8 cellular contexts compared by ENCODE assay signal in the genomic region with DNA sequence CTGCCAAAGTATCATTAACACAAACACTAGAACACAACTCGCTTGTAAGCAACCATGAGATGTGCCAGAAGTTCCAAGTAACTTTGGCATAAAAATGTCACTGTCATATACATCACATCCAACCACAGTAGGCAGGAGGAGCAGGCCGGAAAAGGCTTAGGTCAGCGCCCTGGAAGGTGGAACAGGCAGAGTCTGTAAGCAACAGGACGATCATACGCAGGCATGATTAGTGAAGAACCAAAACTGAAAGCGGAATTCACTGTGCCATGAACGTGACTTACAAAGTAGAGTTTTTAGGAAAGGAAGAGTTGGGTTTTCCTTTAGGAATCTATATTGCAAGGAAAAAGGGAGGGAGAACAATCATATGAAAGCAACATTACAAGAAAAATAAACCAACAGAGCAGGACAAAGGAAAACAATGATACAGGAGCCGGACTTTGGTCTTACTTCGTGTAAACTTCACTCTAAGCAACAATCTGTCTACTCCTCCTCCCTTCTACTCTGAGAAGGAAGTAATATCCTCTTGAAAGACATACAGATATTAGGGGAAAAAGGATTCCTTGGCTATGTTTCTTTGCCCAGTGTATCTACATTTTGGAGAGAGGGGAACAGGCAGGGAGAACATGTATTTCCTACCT. TPM values are rescaled to one million over a fixed set of nuclear protein-coding genes. Genes with fewer than 3 reads are reported as not detected.
DNase-seq lines count a peak whose midpoint lies in the region; ATAC-seq, FAIRE-seq and TF ChIP-seq lines count a peak whose summit lies in the region.

No MANE protein-coding gene starts in this region.

- ATAC-seq in Right ventricle myocardium inferior (peak; percentile 59), GM19463 (IDR thresholded peaks at IDR 0.05; ENCODE audit: unreplicated experiment) (no peak)

- dilution Hi-C loops in endothelial cell of umbilical vein (cut with MboI; ENCODE audit: extremely low pct_ligation_motif_present, low sequenced_read_pairs): no loop called here

- H4K20me1 ChIP-seq in endothelial cell of umbilical vein (replicated peaks; ENCODE audit: control insufficient read depth, extremely low read depth, insufficient read depth, low read length): peaks cover 16% of the 10 kb centered on the region

- H3K36me3 ChIP-seq in endothelial cell of umbilical vein (ENCODE audit: control insufficient read depth in 2 of 2, extremely low read depth in 1 of 2, insufficient read depth in 2 of 2, low read length in 2 of 2) (peaks cover 24 to 26% of the 10 kb centered on the region in 2 experiments), muscle layer of colon (ENCODE audit: insufficient read depth, low read length) (peaks cover 32% of the 10 kb centered on the region), uterus (no peaks in the 10 kb centered on the region)

- no peak overlapping the region for H2AFZ ChIP-seq in endothelial cell of umbilical vein (ENCODE audit: low read depth, low read length)

- peak; percentile 54 for DNase-seq in Right ventricle myocardium inferior (ENCODE audit: missing footprints)
- DNase-seq in cardiac septum (ENCODE audit: low spot score): no peak
- DNase-seq in endothelial cell of umbilical vein (ENCODE audit: low read depth, low spot score): peak; percentile 67
- DNase-seq in uterus: peak in 1 of 2 donors; percentile 50
- DNase-seq in NCI-H2227 treated with DMSO at 0.1 percent for 48 hours (lab: John Stamatoyannopoulos, UW): no peak
- DNase-seq in cortex of kidney (lab: John Stamatoyannopoulos, UW): no peak

- H3K9ac ChIP-seq in endothelial cell of umbilical vein (replicated peaks; ENCODE audit: extremely low read depth, insufficient read depth, low read length): peak overlapping the region; percentile 50
- H3K9ac ChIP-seq in muscle layer of colon (ENCODE audit: low read length): peak overlapping the region; percentile 46

- H3K27me3 ChIP-seq in endothelial cell of umbilical vein (ENCODE audit: control insufficient read depth in 2 of 2, insufficient read depth in 2 of 2, low read length in 2 of 2): no peaks in the 10 kb centered on the region
- no peaks in the 10 kb centered on the region for H3K27me3 ChIP-seq in muscle layer of colon (ENCODE audit: control insufficient read depth in 1 of 2, insufficient read depth in 2 of 2, low read length in 2 of 2)
- no peaks in the 10 kb centered on the region for H3K27me3 ChIP-seq in uterus

- H3K4me1 ChIP-seq in endothelial cell of umbilical vein (ENCODE audit: control insufficient read depth, extremely low read depth, insufficient read depth, low read length) (peaks cover 11% of the 10 kb centered on the region), muscle layer of colon (ENCODE audit: insufficient read depth, low read length) (peaks cover 24% of the 10 kb centered on the region), uterus (peaks cover 0 to 10% of the 10 kb centered on the region in 2 donors)

- H3K9me1 ChIP-seq in endothelial cell of umbilical vein (replicated peaks; ENCODE audit: control insufficient read depth, extremely low read depth, insufficient read depth, low read length): no peaks in the 10 kb centered on the region

- TF ChIP-seq POLR2A in endothelial cell of umbilical vein (IDR thresholded peaks at IDR 0.05; ENCODE audit: low read depth, low read length): no peak
- TF ChIP-seq POLR2A in uterus (IDR thresholded peaks at IDR 0.05): peak in 1 of 2 donors; percentile 4

- H3K79me2 ChIP-seq in endothelial cell of umbilical vein (ENCODE audit: control insufficient read depth, insufficient read depth, low read length): peaks cover 74% of the 10 kb centered on the region

- POLR2A ChIA-PET in endothelial cell of umbilical vein (lab: Charles Lee): no interaction called here

- peak overlapping the region in 1 of 3 experiments; percentile 7 for H3K4me3 ChIP-seq in endothelial cell of umbilical vein (replicated peaks in 1 of 3; ENCODE audit: insufficient read depth in 1 of 3, low read depth in 1 of 3, low read length in 3 of 3)
- H3K4me3 ChIP-seq in muscle layer of colon (ENCODE audit: low read depth in 1 of 2, low read length in 2 of 2): peak overlapping the region in 1 of 2 donors; percentile 41
- H3K4me3 ChIP-seq in uterus: no peak overlapping the region

- H3K27ac ChIP-seq in endothelial cell of umbilical vein (ENCODE audit: insufficient read depth, low read depth, low read length) (peak overlapping the region; percentile 46), muscle layer of colon (ENCODE audit: low read depth, low read length) (no peak overlapping the region), uterus (peak overlapping the region; percentile 56 to 77)

- H3K9me3 ChIP-seq in endothelial cell of umbilical vein (replicated peaks; ENCODE audit: control insufficient read depth, insufficient read depth, low read length) (no peaks in the 10 kb centered on the region), muscle layer of colon (ENCODE audit: low read length) (no peaks in the 10 kb centered on the region), uterus (no peaks in the 10 kb centered on the region)

- H3K4me2 ChIP-seq in endothelial cell of umbilical vein (ENCODE audit: insufficient read depth, low read length): peak overlapping the region; percentile 66

- peak; percentile 66 for FAIRE-seq in endothelial cell of umbilical vein (lab: Jason Lieb, UNC)

- CTCF ChIA-PET in endothelial cell of umbilical vein (lab: Charles Lee): no interaction called here

- intact Hi-C loops in Right ventricle myocardium inferior (cut with DNase I) (loop anchor here (5.0 kb wide), 1 partner anchor 170 kb away; a partner anchor contains a TSS), cardiac septum (cut with DNase I) (loop anchor here (5.0 kb wide), 1 partner anchor 170 kb away; a partner anchor contains a TSS), endothelial cell of umbilical vein (cut with micrococcal nuclease) (no loop called here), uterus (cut with DNase I; ENCODE audit: low total_unique reads) (no loop called here)

- TF ChIP-seq CTCF in endothelial cell of umbilical vein (IDR thresholded peaks at IDR 0.05; ENCODE audit: extremely low read depth in 1 of 2, insufficient read depth in 1 of 2, low read depth in 1 of 2, low read length in 2 of 2) (no peak), uterus (IDR thresholded peaks at IDR 0.05) (no peak)

- BruUV-seq in endothelial cell of umbilical vein (replicated peaks; lab: Mats Ljungman, UMichigan): no TSS peak

TF ChIP-seq in endothelial cell of umbilical vein, 7 proteins besides CTCF, POLR2A, EP300 and RAD21:
- TF ChIP-seq MYC (IDR thresholded peaks at IDR 0.05; ENCODE audit: low read depth, low read length) (no peak), GATA2 (IDR thresholded peaks at IDR 0.05; ENCODE audit: insufficient read depth, insufficient read length, low read depth, low read length) (no peak), EZH2 (IDR thresholded peaks at IDR 0.05; ENCODE audit: borderline replicate concordance, low read depth, low read length, severe bottlenecking) (no peak), FOS (IDR thresholded peaks at IDR 0.05; ENCODE audit: borderline replicate concordance, insufficient read depth, low read length) (no peak), POLR2AphosphoS5 (IDR thresholded peaks at IDR 0.05; ENCODE audit: insufficient read depth, low read depth, low read length) (no peak), JUN (IDR thresholded peaks at IDR 0.05; ENCODE audit: borderline replicate concordance, insufficient read depth, insufficient read length, low read depth) (no peak)
- TF ChIP-seq, protein P1, sequence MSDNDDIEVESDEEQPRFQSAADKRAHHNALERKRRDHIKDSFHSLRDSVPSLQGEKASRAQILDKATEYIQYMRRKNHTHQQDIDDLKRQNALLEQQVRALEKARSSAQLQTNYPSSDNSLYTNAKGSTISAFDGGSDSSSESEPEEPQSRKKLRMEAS (IDR thresholded peaks at IDR 0.05; ENCODE audit: insufficient read depth, insufficient read length): no peak

RNA-seq across cellular contexts. Expression of a gene that starts 52.2 kb away (rescaled TPM):
- total RNA-seq in Right ventricle myocardium inferior: 640 TPM
- total RNA-seq in cardiac septum: 582 TPM
- total RNA-seq in endothelial cell of umbilical vein: 819 and 848 TPM in 2 replicates
- 325 and 396 TPM in 2 replicates for polyA plus RNA-seq in endothelial cell of umbilical vein
- 840 and 857 TPM in 2 replicates for polyA plus RNA-seq in endothelial cell of umbilical vein (2011; cell fraction: cytosol; rRNA removed)
- 329 and 517 TPM in 2 replicates for polyA plus RNA-seq in endothelial cell of umbilical vein (2011; cell fraction: nucleus; rRNA removed)
- 907 and 1,093 TPM in 2 replicates for polyA plus RNA-seq in endothelial cell of umbilical vein (2012)
- 387 and 461 TPM in 2 replicates for polyA minus RNA-seq in endothelial cell of umbilical vein
- 487 TPM for polyA minus RNA-seq in endothelial cell of umbilical vein (2011; cell fraction: cytosol; rRNA and poly(A)+ RNA removed)
- polyA minus RNA-seq in endothelial cell of umbilical vein (2011; cell fraction: nucleus; rRNA and poly(A)+ RNA removed): 155 and 169 TPM in 2 replicates
- total RNA-seq in uterus: 100 to 1,000 TPM; 390 to 894 (median 580) TPM

Comparison
In these comparisons a context has a peak if more than half of its experiments do, and no peak if none do; other contexts are left out.
1. DNase-seq: peak in Right ventricle myocardium inferior (single experiment) and endothelial cell of umbilical vein (single experiment); none in cardiac septum (single experiment), NCI-H2227 treated with DMSO at 0.1 percent for 48 hours (single experiment) and cortex of kidney (single experiment).
2. intact Hi-C loops: an anchor here in Right ventricle myocardium inferior (5.0 kb wide) and cardiac septum (5.0 kb wide); none called in endothelial cell of umbilical vein and uterus.